16 cellular contexts compared by ENCODE assay signal in genomic region chr4:88794087-88794486, GRCh38.
DNase-seq lines count a peak whose midpoint lies in the region; ATAC-seq and TF ChIP-seq lines count a peak whose summit lies in the region.
"Had no signal": no experiment of that assay in that cellular context is flagged by ENCODE, and none has a peak within 500 bp of the region (broad histone marks: within the 10 kb centered on the region; RNA-seq: fewer than 3 reads in every experiment).

No MANE protein-coding gene starts in this region.

- H3K27ac ChIP-seq in GM23338 (ENCODE audit: low read depth) (0 out of 2 replicates have a peak overlapping the region, but pooled peaks have one; percentile 1), SK-N-MC (peak overlapping the region; percentile 67; the same call in 1 of the 2 replicates)
- H3K27ac ChIP-seq: BLaER1, C4-2B had no signal

- DNase-seq in GM23338 (ENCODE audit: low spot score) (no peak), SK-N-MC (ENCODE audit: low read depth, low spot score) (no peak), mesothelial cell of epicardium (ENCODE audit: low spot score in 2 of 2, unreplicated experiment in 2 of 2) (no peak), HT-29 (ENCODE audit: low spot score) (no peak), RKO (ENCODE audit: low spot score) (no peak)
- DNase-seq: Caco-2; CD4-positive, CD25-positive, alpha-beta regulatory T cell; CD8-positive, alpha-beta T cell; DMS153; DND-41; H9 had no signal

- H3K27me3 ChIP-seq in GM23338 (ENCODE audit: insufficient read depth) = no peaks in the 10 kb centered on the region
- H3K27me3 ChIP-seq: BLaER1 had no signal

- no peaks in the 10 kb centered on the region for H3K79me2 ChIP-seq in GM23338 (replicated peaks; ENCODE audit: insufficient read depth)

- ATAC-seq in GM23338 = no peak
- no peak for ATAC-seq in GM19452 (IDR thresholded peaks at IDR 0.05; ENCODE audit: unreplicated experiment)
- ATAC-seq: CD8-positive, alpha-beta T cell; HCT116 had no signal

- peak overlapping the region; percentile 23; the same call in 1 of the 2 replicates for H3K4me2 ChIP-seq in GM23338
- H3K4me2 ChIP-seq: BLaER1 had no signal

- H4K20me1 ChIP-seq in GM23338 (replicated peaks; ENCODE audit: insufficient read depth) = no peaks in the 10 kb centered on the region
- H4K20me1 ChIP-seq: BLaER1 had no signal

- H3K36me3 Mint-ChIP-seq in GM23338 (ENCODE audit: low read depth) (no peaks in the 10 kb centered on the region), mesothelial cell of epicardium (peaks cover 39% of the 10 kb centered on the region)
- H3K36me3 Mint-ChIP-seq: CD8-positive, alpha-beta T cell had no signal

- H3K9ac ChIP-seq in SK-N-MC (ENCODE audit: insufficient read length) = no peak overlapping the region
- H3K9ac ChIP-seq: BLaER1 had no signal

- H3K9me3 Mint-ChIP-seq in GM23338 (no peaks in the 10 kb centered on the region), mesothelial cell of epicardium (peaks cover 15% of the 10 kb centered on the region)
- H3K9me3 Mint-ChIP-seq: CD4-positive, CD25-positive, alpha-beta regulatory T cell; CD8-positive, alpha-beta T cell; H9 had no signal

- H3K27ac Mint-ChIP-seq in GM23338 (peak overlapping the region; percentile 90), mesothelial cell of epicardium (peak overlapping the region; percentile 94)
- H3K27ac Mint-ChIP-seq: B cell; CD4-positive, CD25-positive, alpha-beta regulatory T cell; CD8-positive, alpha-beta T cell had no signal

- no peak overlapping the region for H3K4me3 ChIP-seq in GM23338
- no peak overlapping the region for H3K4me3 ChIP-seq in SK-N-MC
- H3K4me3 ChIP-seq: BLaER1 had no signal

- no peak for TF ChIP-seq CTCF in GM23338 (conservative IDR thresholded peaks at IDR 0.05; ENCODE audit: low read depth in 2 of 2)
- no peak for TF ChIP-seq CTCF in mesothelial cell of epicardium (IDR thresholded peaks at IDR 0.05; ENCODE audit: unreplicated experiment)

- H3K27me3 Mint-ChIP-seq in GM23338 (ENCODE audit: insufficient read depth, low read depth, poor library complexity) = no peaks in the 10 kb centered on the region
- H3K27me3 Mint-ChIP-seq in mesothelial cell of epicardium (ENCODE audit: low read depth) = no peaks in the 10 kb centered on the region
- H3K27me3 Mint-ChIP-seq: B cell; CD4-positive, CD25-positive, alpha-beta regulatory T cell had no signal

- H3K36me3 ChIP-seq in GM23338 (ENCODE audit: insufficient read depth) = no peaks in the 10 kb centered on the region
- H3K36me3 ChIP-seq in SK-N-MC (ENCODE audit: insufficient read depth, low read length) = peaks cover 9% of the 10 kb centered on the region
- H3K36me3 ChIP-seq: BLaER1 had no signal

- no peak overlapping the region for H3K4me3 Mint-ChIP-seq in GM23338
- no peak overlapping the region for H3K4me3 Mint-ChIP-seq in mesothelial cell of epicardium
- H3K4me3 Mint-ChIP-seq: B cell; CD4-positive, CD25-positive, alpha-beta regulatory T cell; CD8-positive, alpha-beta T cell; H9 had no signal

- H3K4me1 ChIP-seq in GM23338 (ENCODE audit: insufficient read depth) = peaks cover 28% of the 10 kb centered on the region
- H3K4me1 ChIP-seq: BLaER1, Caco-2 had no signal

- H3K9me3 ChIP-seq in SK-N-MC (ENCODE audit: low read depth, low read length) = peaks cover 4% of the 10 kb centered on the region; the same call in 1 of the 2 replicates
- H3K9me3 ChIP-seq: BLaER1, Caco-2 had no signal

- H2AFZ ChIP-seq in GM23338 = no peak overlapping the region

- H3K9me2 ChIP-seq in GM23338 (ENCODE audit: insufficient read depth) = no peaks in the 10 kb centered on the region

- H3K4me1 Mint-ChIP-seq in GM23338 (peaks cover 25% of the 10 kb centered on the region), mesothelial cell of epicardium (peaks cover 22% of the 10 kb centered on the region)
- H3K4me1 Mint-ChIP-seq: B cell had no signal

- H3F3A ChIP-seq in GM23338 (replicated peaks; ENCODE audit: low read depth) = no peaks in the 10 kb centered on the region

TF ChIP-seq in GM23338, 12 proteins besides CTCF, POLR2A, EP300 and RAD21:
- no peak for TF ChIP-seq ZNF114 (CRISPR knock-in tag; IDR thresholded peaks at IDR 0.05)
- TF ChIP-seq EZH2 (IDR thresholded peaks at IDR 0.05; ENCODE audit: low read depth, unreplicated experiment) = no peak
- TF ChIP-seq REST (IDR thresholded peaks at IDR 0.05; ENCODE audit: unreplicated experiment) = no peak
- TF ChIP-seq CREB1 (CRISPR knock-in tag; IDR thresholded peaks at IDR 0.05; ENCODE audit: low read depth) = no peak
- no peak for TF ChIP-seq POLR2AphosphoS5 (IDR thresholded peaks at IDR 0.05; ENCODE audit: low read depth)
- TF ChIP-seq ZNF331 (CRISPR knock-in tag; IDR thresholded peaks at IDR 0.05; ENCODE audit: low read depth) = no peak
- TF ChIP-seq ETS1 (IDR thresholded peaks at IDR 0.05) = no peak
- TF ChIP-seq EZH2phosphoT487 (IDR thresholded peaks at IDR 0.05; ENCODE audit: unreplicated experiment) = no peak
